In genomic region chr1:29944253-29944652, GRCh38 we compare ENCODE assay signal across 23 cellular contexts.
"Had no signal": no experiment of that assay in that cellular context is flagged by ENCODE, and none has a peak within 500 bp of the region (broad histone marks: within the 10 kb centered on the region; RNA-seq: fewer than 3 reads in every experiment).

No MANE protein-coding gene starts in this region.

- H3K27ac Mint-ChIP-seq: activated CD8-positive, alpha-beta T cell treated with anti-CD3 and anti-CD28 coated beads for 36 hours; activated naive CD4-positive, alpha-beta T cell treated with anti-CD3 and anti-CD28 coated beads, Interleukin-2, amount 10 ng/mL, durations not matched to agents 7 days and 5 days; activated naive CD8-positive, alpha-beta T cell treated with anti-CD3 and anti-CD28 coated beads for 36 hours; activated T-cell treated with anti-CD3 and anti-CD28 coated beads, Interleukin-2, amount 50 U/mL, for 72 hours; activated T-helper 2 cell treated with anti-CD3 and anti-CD28 coated beads, Interferon-gamma antibody, Interleukin-2, Interleukin-4, amounts not matched to agents 10 μg/mL and 5 μg/mL and 100 μg/mL, durations not matched to agents 14 hours and 24 hours and 36 hours had no signal

- H3K9me3 Mint-ChIP-seq: activated CD8-positive, alpha-beta T cell treated with anti-CD3 and anti-CD28 coated beads for 36 hours; activated naive CD4-positive, alpha-beta T cell treated with anti-CD3 and anti-CD28 coated beads, Interleukin-2, amount 10 ng/mL, durations not matched to agents 7 days and 5 days; activated naive CD8-positive, alpha-beta T cell treated with anti-CD3 and anti-CD28 coated beads for 36 hours; activated T-cell treated with anti-CD3 and anti-CD28 coated beads, Interleukin-2, amount 50 U/mL, for 72 hours; activated T-helper 2 cell treated with anti-CD3 and anti-CD28 coated beads, Interferon-gamma antibody, Interleukin-2, Interleukin-4, amounts not matched to agents 10 μg/mL and 5 μg/mL and 100 μg/mL, durations not matched to agents 14 hours and 24 hours and 36 hours had no signal

- H3K36me3 ChIP-seq: brain microvascular endothelial cell had no signal

- DNase-seq: activated CD4-positive, alpha-beta T cell treated with anti-CD3 and anti-CD28 coated beads for 4 hours; activated CD8-positive, alpha-beta memory T cell treated with anti-CD3 and anti-CD28 coated beads, Interleukin-2, amount 50 U/mL, for 4 hours; activated CD8-positive, alpha-beta T cell treated with anti-CD3 and anti-CD28 coated beads for 36 hours; activated gamma-delta T cell treated with Interleukin-2 at 50 U/mL for 16 hours; activated naive CD4-positive, alpha-beta T cell treated with anti-CD3 and anti-CD28 coated beads, Interleukin-2, amount 10 ng/mL, durations not matched to agents 7 days and 5 days; activated naive CD8-positive, alpha-beta T cell treated with anti-CD3 and anti-CD28 coated beads for 36 hours; activated T-cell treated with anti-CD3 and anti-CD28 coated beads, Interleukin-2, amount 50 U/mL, for 72 hours; brain microvascular endothelial cell; NCI-H1092; NCI-H1417; NCI-H1930; NCI-H2171; NCI-H2227 treated with DMSO at 0.1 percent for 48 hours; NCI-H446 treated with DMSO at 0.1 percent for 48 hours; NCI-H524 treated with DMSO at 0.1 percent for 48 hours; NCI-H774; PC-3; SIG-M5; T-helper 2 cell; T1000 had no signal

- H3K36me3 Mint-ChIP-seq: activated naive CD4-positive, alpha-beta T cell treated with anti-CD3 and anti-CD28 coated beads, Interleukin-2, amount 10 ng/mL, durations not matched to agents 7 days and 5 days; activated naive CD8-positive, alpha-beta T cell treated with anti-CD3 and anti-CD28 coated beads for 36 hours had no signal

- H3K4me1 Mint-ChIP-seq: activated naive CD4-positive, alpha-beta T cell treated with anti-CD3 and anti-CD28 coated beads, Interleukin-2, amount 10 ng/mL, durations not matched to agents 7 days and 5 days; activated naive CD8-positive, alpha-beta T cell treated with anti-CD3 and anti-CD28 coated beads for 36 hours had no signal

- H3K27me3 ChIP-seq: brain microvascular endothelial cell had no signal

- ATAC-seq: activated CD4-positive, CD25-positive, alpha-beta regulatory T cell treated with anti-CD3 and anti-CD28 coated beads, Interleukin-2, amount 50 U/mL, for 24 hours; activated CD8-positive, alpha-beta T cell treated with anti-CD3 and anti-CD28 coated beads for 36 hours; activated T-cell treated with anti-CD3 and anti-CD28 coated beads, Interleukin-2, amount 50 U/mL, for 72 hours; PC-3 had no signal

- H3K4me3 Mint-ChIP-seq: activated CD8-positive, alpha-beta T cell treated with anti-CD3 and anti-CD28 coated beads for 36 hours; activated naive CD4-positive, alpha-beta T cell treated with anti-CD3 and anti-CD28 coated beads, Interleukin-2, amount 10 ng/mL, durations not matched to agents 7 days and 5 days; activated naive CD8-positive, alpha-beta T cell treated with anti-CD3 and anti-CD28 coated beads for 36 hours; activated T-cell treated with anti-CD3 and anti-CD28 coated beads, Interleukin-2, amount 50 U/mL, for 72 hours had no signal

- FAIRE-seq: RCC 7860 had no signal

- H3K27ac ChIP-seq: brain microvascular endothelial cell had no signal
